ENCODE assay signal across 13 cellular contexts in genomic region chr20:14830466-14830865, GRCh38.
DNase-seq lines count a peak whose midpoint lies in the region; ATAC-seq and TF ChIP-seq lines count a peak whose summit lies in the region.
"Had no signal": no experiment of that assay in that cellular context is flagged by ENCODE, and none has a peak within 500 bp of the region (broad histone marks: within the 10 kb centered on the region; RNA-seq: fewer than 3 reads in every experiment).

No MANE protein-coding gene starts in this region.

- ATAC-seq in HG02763 (IDR thresholded peaks at IDR 0.05; ENCODE audit: unreplicated experiment) (peak; percentile 66), HG03558 (IDR thresholded peaks at IDR 0.05; ENCODE audit: extremely low read depth, unreplicated experiment) (peak; percentile 62)
- peak; percentile 75 for ATAC-seq in stimulated activated memory B cell treated with anti-CD40 and anti-IgM and Interleukin-4, amounts not matched to agents 10 μg/mL and 1 μg/mL and 100 μg/mL, for 72 hours

- no peak overlapping the region for H3K4me3 ChIP-seq in breast epithelium
- no peak overlapping the region for H3K4me3 ChIP-seq in dorsolateral prefrontal cortex
- no peak overlapping the region for H3K4me3 ChIP-seq in CD8-positive, alpha-beta memory T cell (ENCODE audit: low read length)
- H3K4me3 ChIP-seq: uterus had no signal

- no peaks in the 10 kb centered on the region for H3K9me3 Mint-ChIP-seq in MCF 10A (ENCODE audit: unreplicated experiment)
- H3K9me3 Mint-ChIP-seq in stimulated activated memory B cell treated with anti-CD40 and anti-IgM and Interleukin-4, amounts not matched to agents 10 μg/mL and 1 μg/mL and 100 μg/mL, for 72 hours = no peaks in the 10 kb centered on the region
- H3K9me3 Mint-ChIP-seq in CD8-positive, alpha-beta memory T cell = peaks cover 0 to 13% (median 5%) of the 10 kb centered on the region in 5 donors
- H3K9me3 Mint-ChIP-seq: IgD-negative memory B cell had no signal

- H3K4me1 ChIP-seq in breast epithelium = no peaks in the 10 kb centered on the region
- no peaks in the 10 kb centered on the region for H3K4me1 ChIP-seq in CD8-positive, alpha-beta memory T cell (ENCODE audit: insufficient read depth, low read length)
- H3K4me1 ChIP-seq: uterus had no signal

- CTCF ChIA-PET in MCF 10A (lab: Yijun Ruan, JAX) = no interaction called here
- CTCF ChIA-PET in CD8-positive, alpha-beta memory T cell (lab: Charles Lee) = no interaction called here

- POLR2A ChIA-PET in MCF 10A (lab: Yijun Ruan, JAX) = interaction anchor here (0.8 to 2.4 kb wide), 4 partner anchors 8 to 270 kb away, joined by 4 to 9 read pairs (median 4); no protein-coding TSS in a partner anchor
- POLR2A ChIA-PET in CD8-positive, alpha-beta memory T cell (lab: Charles Lee) = no interaction called here

- H3K36me3 Mint-ChIP-seq in MCF 10A (ENCODE audit: insufficient read depth, unreplicated experiment) = no peaks in the 10 kb centered on the region
- no peaks in the 10 kb centered on the region for H3K36me3 Mint-ChIP-seq in stimulated activated memory B cell treated with anti-CD40 and anti-IgM and Interleukin-4, amounts not matched to agents 10 μg/mL and 1 μg/mL and 100 μg/mL, for 72 hours
- H3K36me3 Mint-ChIP-seq in CD8-positive, alpha-beta memory T cell = no peaks in the 10 kb centered on the region
- H3K36me3 Mint-ChIP-seq: activated naive CD4-positive, alpha-beta T cell treated with anti-CD3 and anti-CD28 coated beads, Interleukin-2, amount 50 U/mL, for 24 hours; IgD-negative memory B cell had no signal

- H3K4me1 Mint-ChIP-seq in MCF 10A (ENCODE audit: insufficient read depth, unreplicated experiment) = no peaks in the 10 kb centered on the region
- H3K4me1 Mint-ChIP-seq in stimulated activated memory B cell treated with anti-CD40 and anti-IgM and Interleukin-4, amounts not matched to agents 10 μg/mL and 1 μg/mL and 100 μg/mL, for 72 hours = peaks cover 12% of the 10 kb centered on the region
- H3K4me1 Mint-ChIP-seq in CD8-positive, alpha-beta memory T cell = no peaks in the 10 kb centered on the region
- H3K4me1 Mint-ChIP-seq: activated naive CD4-positive, alpha-beta T cell treated with anti-CD3 and anti-CD28 coated beads, Interleukin-2, amount 50 U/mL, for 24 hours had no signal

- intact Hi-C loops in MCF 10A (cut with micrococcal nuclease) = no loop called here
- intact Hi-C loops in breast epithelium (cut with DNase I; ENCODE audit: low total_unique reads) = no loop called here
- intact Hi-C loops in dorsolateral prefrontal cortex (cut with DNase I) = no loop called here

- H3K27me3 Mint-ChIP-seq in MCF 10A (ENCODE audit: insufficient read depth, unreplicated experiment) = no peaks in the 10 kb centered on the region
- H3K27me3 Mint-ChIP-seq in stimulated activated memory B cell treated with anti-CD40 and anti-IgM and Interleukin-4, amounts not matched to agents 10 μg/mL and 1 μg/mL and 100 μg/mL, for 72 hours = peaks cover 7% of the 10 kb centered on the region
- no peaks in the 10 kb centered on the region for H3K27me3 Mint-ChIP-seq in CD8-positive, alpha-beta memory T cell
- H3K27me3 Mint-ChIP-seq: activated naive CD4-positive, alpha-beta T cell treated with anti-CD3 and anti-CD28 coated beads, Interleukin-2, amount 50 U/mL, for 24 hours had no signal

- BruUV-seq in MCF 10A (replicated peaks; lab: Mats Ljungman, UMichigan) = no TSS peak

- TF ChIP-seq CTCF in MCF 10A (IDR thresholded peaks at IDR 0.05; ENCODE audit: unreplicated experiment) (no peak), breast epithelium (IDR thresholded peaks at IDR 0.05) (no peak), dorsolateral prefrontal cortex (IDR thresholded peaks at IDR 0.05 in 54 of 56, conservative IDR thresholded peaks at IDR 0.05 in 2 of 56; ENCODE audit: low read depth in 1 of 56, partially characterized antibody in 56 of 56) (no peak)

- TF ChIP-seq POLR2A in breast epithelium (IDR thresholded peaks at IDR 0.05) = no peak

- DNase-seq in MCF 10A (ENCODE audit: unreplicated experiment) (no peak), breast epithelium (ENCODE audit: low spot score in 2 of 2) (no peak), GDM1 (lab: John Stamatoyannopoulos, UW) (no peak), dorsolateral prefrontal cortex (no peak)
- DNase-seq in CD8-positive, alpha-beta memory T cell = no peak
- DNase-seq: effector memory CD4-positive, alpha-beta T cell; uterus had no signal

- H3K27me3 ChIP-seq in breast epithelium = no peaks in the 10 kb centered on the region
- no peaks in the 10 kb centered on the region for H3K27me3 ChIP-seq in dorsolateral prefrontal cortex
- no peaks in the 10 kb centered on the region for H3K27me3 ChIP-seq in CD8-positive, alpha-beta memory T cell (ENCODE audit: insufficient read depth, low read length, poor library complexity, severe bottlenecking)
- H3K27me3 ChIP-seq: neutrophil, uterus had no signal

- H3K27ac Mint-ChIP-seq in MCF 10A (ENCODE audit: low read depth, unreplicated experiment) = peak overlapping the region; percentile 39
- H3K27ac Mint-ChIP-seq in stimulated activated memory B cell treated with anti-CD40 and anti-IgM and Interleukin-4, amounts not matched to agents 10 μg/mL and 1 μg/mL and 100 μg/mL, for 72 hours = no peak overlapping the region
- no peak overlapping the region for H3K27ac Mint-ChIP-seq in CD8-positive, alpha-beta memory T cell
- H3K27ac Mint-ChIP-seq: activated naive CD4-positive, alpha-beta T cell treated with anti-CD3 and anti-CD28 coated beads, Interleukin-2, amount 50 U/mL, for 24 hours; IgD-negative memory B cell had no signal

- no peak overlapping the region for H3K4me3 Mint-ChIP-seq in MCF 10A (ENCODE audit: unreplicated experiment)
- H3K4me3 Mint-ChIP-seq in stimulated activated memory B cell treated with anti-CD40 and anti-IgM and Interleukin-4, amounts not matched to agents 10 μg/mL and 1 μg/mL and 100 μg/mL, for 72 hours = no peak overlapping the region
- no peak overlapping the region for H3K4me3 Mint-ChIP-seq in CD8-positive, alpha-beta memory T cell
- H3K4me3 Mint-ChIP-seq: activated naive CD4-positive, alpha-beta T cell treated with anti-CD3 and anti-CD28 coated beads, Interleukin-2, amount 50 U/mL, for 24 hours; IgD-negative memory B cell had no signal

- H3K27ac ChIP-seq in breast epithelium (no peak overlapping the region), dorsolateral prefrontal cortex (no peak overlapping the region)
- no peak overlapping the region for H3K27ac ChIP-seq in CD8-positive, alpha-beta memory T cell (ENCODE audit: low read depth, low read length)
- H3K27ac ChIP-seq: neutrophil, uterus had no signal

- H3K36me3 ChIP-seq in breast epithelium = no peaks in the 10 kb centered on the region
- no peaks in the 10 kb centered on the region for H3K36me3 ChIP-seq in CD8-positive, alpha-beta memory T cell (ENCODE audit: insufficient read depth, low read length)
- H3K36me3 ChIP-seq: neutrophil had no signal

- H3K9me3 ChIP-seq in breast epithelium = no peaks in the 10 kb centered on the region
- H3K9me3 ChIP-seq in CD8-positive, alpha-beta memory T cell (ENCODE audit: low read length) = no peaks in the 10 kb centered on the region
- H3K9me3 ChIP-seq: neutrophil, uterus had no signal
